1 cellular context compared by ENCODE assay signal in genomic region chr6:33344771-33345697, GRCh38.
TF ChIP-seq lines count a peak whose summit lies in the region.

No MANE protein-coding gene starts in this region.

TF ChIP-seq in K562, 482 proteins besides CTCF, POLR2A, EP300 and RAD21 (continued from another document and continues in another):
- peak; percentile 22; the same call in 1 of the 2 replicates for TF ChIP-seq EHMT2 (IDR thresholded peaks at IDR 0.05)
- no peak for TF ChIP-seq DIDO1 (tag; IDR thresholded peaks at IDR 0.05; ENCODE audit: low read depth)
- no peak for TF ChIP-seq SIX5 (IDR thresholded peaks at IDR 0.05; ENCODE audit: borderline replicate concordance in 1 of 2, insufficient read depth in 1 of 2, low read depth in 1 of 2, low read length in 2 of 2)
- TF ChIP-seq PRMT5 (CRISPR knock-in tag; IDR thresholded peaks at IDR 0.05) = no peak
- peak; percentile 65 for TF ChIP-seq LCOR (CRISPR knock-in tag; IDR thresholded peaks at IDR 0.05)
- TF ChIP-seq GTF2E2 (tag; IDR thresholded peaks at IDR 0.05) = no peak
- TF ChIP-seq RCOR1 (IDR thresholded peaks at IDR 0.05; ENCODE audit: borderline replicate concordance in 1 of 2, low read depth in 2 of 2, low read length in 2 of 2) = peak in 1 of 2 experiments; percentile 82; a peak in 2 of 4 replicates
- TF ChIP-seq ZNF165 (CRISPR knock-in tag; IDR thresholded peaks at IDR 0.05; ENCODE audit: borderline replicate concordance) = no peak
- TF ChIP-seq, protein P1, sequence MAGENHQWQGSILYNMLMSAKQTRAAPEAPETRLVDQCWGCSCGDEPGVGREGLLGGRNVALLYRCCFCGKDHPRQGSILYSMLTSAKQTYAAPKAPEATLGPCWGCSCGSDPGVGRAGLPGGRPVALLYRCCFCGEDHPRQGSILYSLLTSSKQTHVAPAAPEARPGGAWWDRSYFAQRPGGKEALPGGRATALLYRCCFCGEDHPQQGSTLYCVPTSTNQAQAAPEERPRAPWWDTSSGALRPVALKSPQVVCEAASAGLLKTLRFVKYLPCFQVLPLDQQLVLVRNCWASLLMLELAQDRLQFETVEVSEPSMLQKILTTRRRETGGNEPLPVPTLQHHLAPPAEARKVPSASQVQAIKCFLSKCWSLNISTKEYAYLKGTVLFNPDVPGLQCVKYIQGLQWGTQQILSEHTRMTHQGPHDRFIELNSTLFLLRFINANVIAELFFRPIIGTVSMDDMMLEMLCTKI (IDR thresholded peaks at IDR 0.05; ENCODE audit: partially characterized antibody) = no peak
- no peak for TF ChIP-seq CBX2 (IDR thresholded peaks at IDR 0.05; ENCODE audit: insufficient read depth, low read length, poor library complexity, severe bottlenecking)
- TF ChIP-seq CXXC5 (CRISPR knock-in tag; IDR thresholded peaks at IDR 0.05) = peak; percentile 91
- TF ChIP-seq SMARCA5 (IDR thresholded peaks at IDR 0.05) = 0 out of 2 replicates have a peak, but pooled peaks have one; percentile 18
- no peak for TF ChIP-seq ZNF609 (CRISPR knock-in tag; IDR thresholded peaks at IDR 0.05; ENCODE audit: borderline replicate concordance)
- TF ChIP-seq HOMEZ (CRISPR knock-in tag; IDR thresholded peaks at IDR 0.05) = no peak
- TF ChIP-seq, protein P2, sequence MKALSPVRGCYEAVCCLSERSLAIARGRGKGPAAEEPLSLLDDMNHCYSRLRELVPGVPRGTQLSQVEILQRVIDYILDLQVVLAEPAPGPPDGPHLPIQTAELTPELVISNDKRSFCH (CRISPR knock-in tag; IDR thresholded peaks at IDR 0.05) = no peak
- TF ChIP-seq, protein P2 (tag; IDR thresholded peaks at IDR 0.05) = no peak
- TF ChIP-seq, protein P3, sequence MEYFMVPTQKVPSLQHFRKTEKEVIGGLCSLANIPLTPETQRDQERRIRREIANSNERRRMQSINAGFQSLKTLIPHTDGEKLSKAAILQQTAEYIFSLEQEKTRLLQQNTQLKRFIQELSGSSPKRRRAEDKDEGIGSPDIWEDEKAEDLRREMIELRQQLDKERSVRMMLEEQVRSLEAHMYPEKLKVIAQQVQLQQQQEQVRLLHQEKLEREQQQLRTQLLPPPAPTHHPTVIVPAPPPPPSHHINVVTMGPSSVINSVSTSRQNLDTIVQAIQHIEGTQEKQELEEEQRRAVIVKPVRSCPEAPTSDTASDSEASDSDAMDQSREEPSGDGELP (CRISPR knock-in tag; IDR thresholded peaks at IDR 0.05; ENCODE audit: borderline replicate concordance) = peak; percentile 74
- no peak for TF ChIP-seq LARP7 (IDR thresholded peaks at IDR 0.05)
- no peak for TF ChIP-seq FOXJ3 (CRISPR knock-in tag; IDR thresholded peaks at IDR 0.05)
- no peak for TF ChIP-seq ZBTB7A (IDR thresholded peaks at IDR 0.05; ENCODE audit: borderline replicate concordance, control insufficient read depth, low read depth, low read length)
- no peak for TF ChIP-seq RBM14 (IDR thresholded peaks at IDR 0.05; ENCODE audit: borderline replicate concordance, insufficient read depth, low read depth, low read length)
- TF ChIP-seq ARID2 (IDR thresholded peaks at IDR 0.05) = no peak; the same call in 1 of the 2 replicates
- TF ChIP-seq, protein P4, sequence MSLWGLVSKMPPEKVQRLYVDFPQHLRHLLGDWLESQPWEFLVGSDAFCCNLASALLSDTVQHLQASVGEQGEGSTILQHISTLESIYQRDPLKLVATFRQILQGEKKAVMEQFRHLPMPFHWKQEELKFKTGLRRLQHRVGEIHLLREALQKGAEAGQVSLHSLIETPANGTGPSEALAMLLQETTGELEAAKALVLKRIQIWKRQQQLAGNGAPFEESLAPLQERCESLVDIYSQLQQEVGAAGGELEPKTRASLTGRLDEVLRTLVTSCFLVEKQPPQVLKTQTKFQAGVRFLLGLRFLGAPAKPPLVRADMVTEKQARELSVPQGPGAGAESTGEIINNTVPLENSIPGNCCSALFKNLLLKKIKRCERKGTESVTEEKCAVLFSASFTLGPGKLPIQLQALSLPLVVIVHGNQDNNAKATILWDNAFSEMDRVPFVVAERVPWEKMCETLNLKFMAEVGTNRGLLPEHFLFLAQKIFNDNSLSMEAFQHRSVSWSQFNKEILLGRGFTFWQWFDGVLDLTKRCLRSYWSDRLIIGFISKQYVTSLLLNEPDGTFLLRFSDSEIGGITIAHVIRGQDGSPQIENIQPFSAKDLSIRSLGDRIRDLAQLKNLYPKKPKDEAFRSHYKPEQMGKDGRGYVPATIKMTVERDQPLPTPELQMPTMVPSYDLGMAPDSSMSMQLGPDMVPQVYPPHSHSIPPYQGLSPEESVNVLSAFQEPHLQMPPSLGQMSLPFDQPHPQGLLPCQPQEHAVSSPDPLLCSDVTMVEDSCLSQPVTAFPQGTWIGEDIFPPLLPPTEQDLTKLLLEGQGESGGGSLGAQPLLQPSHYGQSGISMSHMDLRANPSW (CRISPR knock-in tag; IDR thresholded peaks at IDR 0.05) = peak; percentile 89; the same call in 1 of the 2 replicates
- TF ChIP-seq ARID4B (CRISPR knock-in tag; IDR thresholded peaks at IDR 0.05) = peak; percentile 66
- TF ChIP-seq PHF21A (IDR thresholded peaks at IDR 0.05; ENCODE audit: borderline replicate concordance, low read depth) = peak; percentile 77; the same call in 1 of the 2 replicates
- TF ChIP-seq, protein P5, sequence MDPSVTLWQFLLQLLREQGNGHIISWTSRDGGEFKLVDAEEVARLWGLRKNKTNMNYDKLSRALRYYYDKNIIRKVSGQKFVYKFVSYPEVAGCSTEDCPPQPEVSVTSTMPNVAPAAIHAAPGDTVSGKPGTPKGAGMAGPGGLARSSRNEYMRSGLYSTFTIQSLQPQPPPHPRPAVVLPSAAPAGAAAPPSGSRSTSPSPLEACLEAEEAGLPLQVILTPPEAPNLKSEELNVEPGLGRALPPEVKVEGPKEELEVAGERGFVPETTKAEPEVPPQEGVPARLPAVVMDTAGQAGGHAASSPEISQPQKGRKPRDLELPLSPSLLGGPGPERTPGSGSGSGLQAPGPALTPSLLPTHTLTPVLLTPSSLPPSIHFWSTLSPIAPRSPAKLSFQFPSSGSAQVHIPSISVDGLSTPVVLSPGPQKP (CRISPR knock-in tag; IDR thresholded peaks at IDR 0.05) = no peak
- no peak for TF ChIP-seq MTF1 (CRISPR knock-in tag; IDR thresholded peaks at IDR 0.05; ENCODE audit: borderline replicate concordance)
- no peak for TF ChIP-seq CREB1 (IDR thresholded peaks at IDR 0.05)
- TF ChIP-seq CREB1 (CRISPR knock-in tag; IDR thresholded peaks at IDR 0.05) = peak; percentile 39; the same call in 1 of the 2 replicates
- TF ChIP-seq ZNF212 (CRISPR knock-in tag; IDR thresholded peaks at IDR 0.05) = no peak
- TF ChIP-seq ZBTB1 (CRISPR knock-in tag; IDR thresholded peaks at IDR 0.05; ENCODE audit: borderline replicate concordance, low read depth) = no peak; the same call in 1 of the 2 replicates
- TF ChIP-seq ZNF512 (tag; IDR thresholded peaks at IDR 0.05) = no peak
- TF ChIP-seq DMBX1 (CRISPR knock-in tag; IDR thresholded peaks at IDR 0.05; ENCODE audit: borderline replicate concordance) = 0 out of 2 replicates have a peak, but pooled peaks have one; percentile 41
- no peak for TF ChIP-seq ZNF41 (CRISPR knock-in tag; conservative IDR thresholded peaks at IDR 0.05)
- TF ChIP-seq DACH1 (IDR thresholded peaks at IDR 0.05; ENCODE audit: partially characterized antibody) = peak; percentile 64
- TF ChIP-seq, protein P6, sequence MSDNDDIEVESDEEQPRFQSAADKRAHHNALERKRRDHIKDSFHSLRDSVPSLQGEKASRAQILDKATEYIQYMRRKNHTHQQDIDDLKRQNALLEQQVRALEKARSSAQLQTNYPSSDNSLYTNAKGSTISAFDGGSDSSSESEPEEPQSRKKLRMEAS (CRISPR knock-in tag; IDR thresholded peaks at IDR 0.05) = peak; percentile 67; the same call in 1 of the 2 replicates
